8 cellular contexts compared by ENCODE assay signal in the genomic region with DNA sequence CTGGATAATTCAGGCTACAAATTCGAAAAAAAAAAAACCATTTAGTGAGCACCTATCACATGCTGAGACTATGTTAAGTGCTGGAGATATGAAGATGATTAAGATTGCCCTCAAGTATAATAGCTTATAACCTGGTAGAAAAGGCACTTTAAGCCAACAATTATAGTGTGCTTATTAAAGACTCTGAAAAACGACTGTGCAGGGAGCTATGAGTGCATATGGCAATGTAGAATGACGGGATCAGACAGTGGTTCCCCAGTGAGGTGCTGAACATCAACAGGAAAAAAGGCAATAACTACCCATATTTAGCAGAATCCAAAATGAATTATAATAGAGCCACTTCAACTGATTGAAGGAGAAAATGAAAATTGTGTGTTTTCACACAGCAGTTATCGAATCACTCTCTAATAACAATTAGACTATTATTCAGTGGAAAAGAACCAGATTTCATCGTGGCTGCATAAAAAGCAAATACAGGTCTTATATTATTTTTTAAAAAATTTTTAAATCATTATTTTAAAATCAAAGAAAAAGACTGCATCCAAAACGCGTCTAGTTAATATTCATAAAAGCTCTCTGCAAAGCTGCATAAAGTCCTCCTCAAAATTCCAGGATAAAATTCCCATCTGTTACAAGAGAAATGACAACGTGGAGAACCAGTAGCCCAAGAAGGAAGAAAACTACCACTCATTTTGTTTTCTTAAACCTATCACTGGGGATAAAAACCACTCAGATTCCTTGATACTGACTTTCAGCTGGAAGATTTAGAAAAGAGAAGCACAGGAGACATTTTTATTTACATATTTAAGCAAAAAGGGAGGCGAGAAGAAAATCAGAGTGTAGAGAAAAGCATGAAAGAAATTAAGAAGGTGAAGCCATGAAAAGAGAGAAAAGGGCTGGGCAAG. TPM values are rescaled to one million over a fixed set of nuclear protein-coding genes. Genes with fewer than 3 reads are reported as not detected.
DNase-seq lines count a peak whose midpoint lies in the region; ATAC-seq and TF ChIP-seq lines count a peak whose summit lies in the region.

No MANE protein-coding gene starts in this region.

- no peaks in the 10 kb centered on the region for H3K27me3 ChIP-seq in esophagus (ENCODE audit: control insufficient read depth in 1 of 2, insufficient read depth in 2 of 2, low read length in 2 of 2)

- TF ChIP-seq POLR2A in GM18505 (IDR thresholded peaks at IDR 0.05; ENCODE audit: borderline replicate concordance, extremely low read depth, insufficient read depth, insufficient read length): no peak

- H3K4me3 ChIP-seq in esophagus (ENCODE audit: low read depth in 1 of 2, low read length in 2 of 2): peak overlapping the region; percentile 79 to 82

- no peaks in the 10 kb centered on the region for H3K36me3 ChIP-seq in esophagus (ENCODE audit: control insufficient read depth in 2 of 2, insufficient read depth in 2 of 2, low read length in 1 of 2)

- DNase-seq in DMS 273 (lab: John Stamatoyannopoulos, UW; ENCODE audit: unreplicated experiment): peak; percentile 38
- no peak for DNase-seq in DMS 273 treated with DMSO at 0.1 percent for 48 hours (lab: John Stamatoyannopoulos, UW)
- peak; percentile 72 for DNase-seq in RKO (ENCODE audit: low spot score)
- DNase-seq in pons (ENCODE audit: low spot score): peak; percentile 61
- DNase-seq in activated gamma-delta T cell (lab: John Stamatoyannopoulos, UW): no peak
- no peak for DNase-seq in stimulated activated CD4-positive, alpha-beta T cell treated with anti-CD3 and anti-CD28 coated beads, Interleukin-1b, Interleukin-23, amount 100 ng/mL, for 48 hours

- H3K9me3 ChIP-seq in esophagus (ENCODE audit: control insufficient read depth in 2 of 2, insufficient read depth in 1 of 2, low read depth in 1 of 2, low read length in 1 of 2): no peaks in the 10 kb centered on the region

- no peak for ATAC-seq in GM18505 (IDR thresholded peaks at IDR 0.05; ENCODE audit: unreplicated experiment)

- 22 to 28% methylated on average over 9 of the region's 9 CpGs for WGBS in esophagus, 2 donors

- H3K27ac ChIP-seq in esophagus (ENCODE audit: low read depth in 2 of 2, low read length in 1 of 2): peak overlapping the region; percentile 10 to 94

- H3K4me1 ChIP-seq in esophagus (ENCODE audit: control insufficient read depth in 2 of 2, insufficient read depth in 2 of 2, low read length in 1 of 2): no peaks in the 10 kb centered on the region

RNA-seq across cellular contexts. Expression of gene MTMR2, which starts 1.1 kb away (rescaled TPM):
- 10 to 100 TPM in 1 of 2 donors, 1 to 10 TPM in 1; 5.6 to 10.0 TPM for polyA plus RNA-seq in esophagus

Comparison
In these comparisons a context has a peak if more than half of its experiments do, and no peak if none do; other contexts are left out.
1. DNase-seq: peak in DMS 273 (single experiment), RKO (single experiment) and pons (single experiment); none in DMS 273 treated with DMSO at 0.1 percent for 48 hours (single experiment), activated gamma-delta T cell (single experiment) and stimulated activated CD4-positive, alpha-beta T cell treated with anti-CD3 and anti-CD28 coated beads, Interleukin-1b, Interleukin-23, amount 100 ng/mL, for 48 hours (single experiment).